ENCODE assay signal across 8 cellular contexts in the genomic region with DNA sequence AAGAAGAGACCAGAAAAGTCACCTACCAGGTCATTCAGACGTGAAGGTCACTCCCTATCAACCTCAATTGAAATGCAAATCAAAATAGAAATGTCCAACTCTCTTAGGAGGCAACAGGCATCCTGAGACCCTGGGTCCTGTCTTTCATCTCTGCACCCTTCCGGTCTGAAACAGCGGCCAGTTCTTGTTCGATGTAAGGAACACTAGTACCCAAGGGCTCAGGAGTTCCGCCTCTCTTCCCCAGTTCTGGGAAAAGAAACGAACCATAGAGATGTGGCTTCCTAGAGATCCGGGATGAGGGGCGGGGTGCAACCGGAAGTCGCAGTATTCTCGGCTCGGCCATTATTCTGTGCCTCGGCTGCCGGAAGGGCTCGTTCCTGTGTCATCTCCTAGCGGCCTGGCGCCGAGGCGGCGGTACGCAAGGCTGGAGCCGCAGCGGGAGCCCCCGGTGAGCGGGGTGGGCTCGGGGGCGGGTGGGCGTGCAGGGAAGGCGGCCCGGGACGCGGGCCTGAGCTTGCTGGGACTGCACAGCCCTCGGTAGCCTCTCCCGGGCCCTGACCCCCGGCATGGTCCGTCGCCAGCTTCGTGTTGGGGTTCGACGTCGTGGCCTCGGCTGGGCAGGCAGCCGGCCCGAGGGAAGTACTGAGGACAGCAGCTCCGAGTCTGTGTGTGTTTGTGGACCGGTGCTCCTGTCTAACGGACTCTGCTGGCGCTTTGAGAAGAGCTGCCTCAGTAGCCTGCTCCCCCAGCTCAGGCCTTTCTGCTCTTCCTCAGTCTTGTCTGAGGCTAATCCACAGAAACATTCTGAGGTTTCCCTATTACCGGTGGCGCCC. TPM values are rescaled to one million over a fixed set of nuclear protein-coding genes. Genes with fewer than 3 reads are reported as not detected.
DNase-seq lines count a peak whose midpoint lies in the region; ATAC-seq and TF ChIP-seq lines count a peak whose summit lies in the region.

A gene (plus strand): TSS at position 341 of the 833 bp plus-strand sequence. CDS start 4,119 bp downstream, outside the sequence.

- intact Hi-C loops in left cardiac atrium (cut with DNase I) (no loop called here), posterior cingulate gyrus (cut with DNase I) (loop anchor here (1.0 to 2.0 kb wide), 2 partner anchors 23 to 70 kb away; a partner anchor contains a TSS)

- no peak for TF ChIP-seq EP300 in upper lobe of left lung (IDR thresholded peaks at IDR 0.05)

- peak within 1 kb of the TSS; percentile 76 for H3K4me3 ChIP-seq in SU-DHL-6 (ENCODE audit: insufficient read depth, low read length, poor library complexity, severe bottlenecking)
- H3K4me3 ChIP-seq in adipocyte (ENCODE audit: low read length) = peak within 1 kb of the TSS; percentile 94
- H3K4me3 ChIP-seq in upper lobe of left lung = peak within 1 kb of the TSS; percentile 68 to 98 (median 86)

- WGBS in upper lobe of left lung, 2 donors = 1% methylated on average over 7 to 38 of the region's 50 CpGs

- no peaks in the 10 kb centered on the region for H3F3A ChIP-seq in SU-DHL-6 (ENCODE audit: insufficient read depth)

- peak within 1 kb of the TSS; percentile 95 for H2AFZ ChIP-seq in SU-DHL-6 (ENCODE audit: low read depth, low read length, severe bottlenecking)

- ATAC-seq in left cardiac atrium (peak; percentile 99), upper lobe of left lung (ENCODE audit: low FRiP score in 2 of 2) (peak; percentile 94 to 99)

- H3K27me3 ChIP-seq in SU-DHL-6 (ENCODE audit: low read length) = no peaks in the 10 kb centered on the region
- H3K27me3 ChIP-seq in adipocyte (replicated peaks; ENCODE audit: control insufficient read depth, insufficient read depth, low read length) = no peaks in the 10 kb centered on the region
- H3K27me3 ChIP-seq in upper lobe of left lung = no peaks in the 10 kb centered on the region

- POLR2A ChIA-PET in GM10248 (lab: Yijun Ruan, JAX) (no interaction called here), HEK293T (lab: Yijun Ruan, JAX) (interaction anchor here (0.9 to 2.0 kb wide), 8 partner anchors 10 to 137 kb away, joined by 3 to 22 read pairs (median 4); a partner anchor contains a TSS)

- H3K9me2 ChIP-seq in SU-DHL-6 (replicated peaks; ENCODE audit: insufficient read depth, low read length) = no peaks in the 10 kb centered on the region

- peak within 1 kb of the TSS; percentile 72 for H3K9ac ChIP-seq in SU-DHL-6 (ENCODE audit: low read length)
- H3K9ac ChIP-seq in adipocyte (ENCODE audit: low read length) = peak within 1 kb of the TSS; percentile 93

- H3K36me3 ChIP-seq in SU-DHL-6 (ENCODE audit: low read length) (no peaks in the 10 kb centered on the region), adipocyte (ENCODE audit: control insufficient read depth, insufficient read depth, low read length, severe bottlenecking) (peaks cover 14% of the 10 kb centered on the region), upper lobe of left lung (peaks cover 0 to 13% (median 5%) of the 10 kb centered on the region in 4 donors)

- DNase-seq in GM10248 (ENCODE audit: extremely low spot score) (peak; percentile 79), HEK293T (ENCODE audit: extremely low spot score) (peak; percentile 82), NCI-H1048 (lab: John Stamatoyannopoulos, UW) (peak; percentile 79), adipocyte (ENCODE audit: low read depth) (peak; percentile 95), left cardiac atrium (peak; percentile 91), posterior cingulate gyrus (peak; percentile 78 to 98 (median 89)), upper lobe of left lung (peak; percentile 88 to 91)

- H3K4me2 ChIP-seq in SU-DHL-6 (ENCODE audit: low read depth, low read length, poor library complexity, severe bottlenecking) = peak within 1 kb of the TSS; percentile 93

- TF ChIP-seq POLR2A in upper lobe of left lung (IDR thresholded peaks at IDR 0.05) = peak in 2 of 4 donors; percentile 44 to 46

- CTCF ChIA-PET in GM10248 (lab: Yijun Ruan, JAX) = interaction anchor here (0.8 to 1.6 kb wide), 5 partner anchors 10 to 289 kb away, joined by 3 to 4 read pairs (median 4); no protein-coding TSS in a partner anchor
- CTCF ChIA-PET in HEK293T (lab: Yijun Ruan, JAX) = interaction anchor here (0.6 to 0.9 kb wide), 2 partner anchors 212 to 389 kb away, joined by 3 read pairs; no protein-coding TSS in a partner anchor

- TF ChIP-seq CTCF in GM10248 (IDR thresholded peaks at IDR 0.05; ENCODE audit: control extremely low read depth, extremely low read depth, low read depth, missing control alignments) (no peak), SU-DHL-6 (IDR thresholded peaks at IDR 0.05; ENCODE audit: insufficient read depth, low read length, poor library complexity, severe bottlenecking) (no peak), upper lobe of left lung (IDR thresholded peaks at IDR 0.05) (peak in 3 of 6 experiments; percentile 17 to 34 (median 25))

- peaks cover 31% of the 10 kb centered on the region for H3K79me2 ChIP-seq in SU-DHL-6 (ENCODE audit: insufficient read depth, low read length)

- H4K20me1 ChIP-seq in SU-DHL-6 (ENCODE audit: low read depth, low read length) = no peaks in the 10 kb centered on the region

- H3K9me3 ChIP-seq in SU-DHL-6 (ENCODE audit: insufficient read depth, low read length) (no peaks in the 10 kb centered on the region), adipocyte (ENCODE audit: control insufficient read depth, low read length) (no peaks in the 10 kb centered on the region), upper lobe of left lung (no peaks in the 10 kb centered on the region)

- peak within 1 kb of the TSS; percentile 16 for H3K27ac ChIP-seq in SU-DHL-6 (ENCODE audit: low read depth, low read length)
- H3K27ac ChIP-seq in upper lobe of left lung = peak within 1 kb of the TSS; percentile 85 to 97 (median 90)

- H3K4me1 ChIP-seq in adipocyte (ENCODE audit: control insufficient read depth, insufficient read depth, low read length) (peaks cover 24% of the 10 kb centered on the region), upper lobe of left lung (peaks cover 10 to 24% (median 16%) of the 10 kb centered on the region in 4 donors)

TF ChIP-seq in HEK293T, 16 proteins besides CTCF, POLR2A, EP300 and RAD21:
- no peak for TF ChIP-seq ZNF384 (IDR thresholded peaks at IDR 0.05)
- TF ChIP-seq SUZ12 (IDR thresholded peaks at IDR 0.05) = no peak
- peak; percentile 85 for TF ChIP-seq L3MBTL2 (conservative IDR thresholded peaks at IDR 0.05)
- no peak for TF ChIP-seq ARNT (IDR thresholded peaks at IDR 0.05)
- no peak for TF ChIP-seq HDGF (IDR thresholded peaks at IDR 0.05; ENCODE audit: borderline replicate concordance)
- TF ChIP-seq LEF1 (IDR thresholded peaks at IDR 0.05; ENCODE audit: borderline replicate concordance) = no peak
- TF ChIP-seq NFRKB (IDR thresholded peaks at IDR 0.05) = no peak
- TF ChIP-seq FOXA1 (IDR thresholded peaks at IDR 0.05) = no peak
- TF ChIP-seq CTBP1 (IDR thresholded peaks at IDR 0.05; ENCODE audit: borderline replicate concordance) = peak; percentile 51; the same call in 1 of the 2 replicates
- TF ChIP-seq, protein P1, sequence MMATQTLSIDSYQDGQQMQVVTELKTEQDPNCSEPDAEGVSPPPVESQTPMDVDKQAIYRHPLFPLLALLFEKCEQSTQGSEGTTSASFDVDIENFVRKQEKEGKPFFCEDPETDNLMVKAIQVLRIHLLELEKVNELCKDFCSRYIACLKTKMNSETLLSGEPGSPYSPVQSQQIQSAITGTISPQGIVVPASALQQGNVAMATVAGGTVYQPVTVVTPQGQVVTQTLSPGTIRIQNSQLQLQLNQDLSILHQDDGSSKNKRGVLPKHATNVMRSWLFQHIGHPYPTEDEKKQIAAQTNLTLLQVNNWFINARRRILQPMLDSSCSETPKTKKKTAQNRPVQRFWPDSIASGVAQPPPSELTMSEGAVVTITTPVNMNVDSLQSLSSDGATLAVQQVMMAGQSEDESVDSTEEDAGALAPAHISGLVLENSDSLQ (IDR thresholded peaks at IDR 0.05) = peak; percentile 20; the same call in 1 of the 2 replicates
- no peak for TF ChIP-seq TARDBP (IDR thresholded peaks at IDR 0.05)
- peak; percentile 82 for TF ChIP-seq ELF4 (IDR thresholded peaks at IDR 0.05)

RNA-seq across cellular contexts. Expression of the gene that starts here (rescaled TPM):
- total RNA-seq in left cardiac atrium = 10 to 100 TPM; 10.7 to 13.1 TPM
- 10 to 100 TPM in 5 of 6 donors, 1 to 10 TPM in 1; 10.0 to 29.3 (median 11.6) TPM for total RNA-seq in upper lobe of left lung

Comparison
In these comparisons a context has a peak if more than half of its experiments do, and no peak if none do; other contexts are left out.
1. Peak in every context shown above with its lines: DNase-seq, ATAC-seq, H3K4me3 ChIP-seq and H3K27ac ChIP-seq.